In the genomic region with DNA sequence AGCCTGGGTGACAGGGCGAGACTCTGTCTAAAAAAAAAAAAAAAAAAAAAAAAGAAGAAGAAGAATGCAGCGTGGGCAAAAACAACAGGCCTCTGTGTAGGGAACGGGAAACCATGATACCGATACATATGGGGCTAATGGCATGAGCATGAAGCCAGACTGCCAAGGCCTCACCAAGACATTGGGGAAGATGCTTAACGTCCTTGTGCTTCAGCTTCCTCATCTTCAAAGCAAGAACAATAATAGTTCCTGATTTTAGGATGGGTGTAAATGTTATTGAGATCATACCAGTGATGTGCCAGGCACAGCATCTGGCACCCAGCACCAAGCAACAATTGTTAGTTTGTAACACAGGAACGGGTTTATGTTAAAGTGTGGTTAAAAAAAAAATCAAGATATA, we compare ENCODE assay signal across 15 cellular contexts. TPM values are rescaled to one million over a fixed set of nuclear protein-coding genes. Genes with fewer than 3 reads are reported as not detected.
DNase-seq lines count a peak whose midpoint lies in the region; ATAC-seq and TF ChIP-seq lines count a peak whose summit lies in the region.
"Had no signal": no experiment of that assay in that cellular context is flagged by ENCODE, and none has a peak within 500 bp of the region (broad histone marks: within the 10 kb centered on the region; RNA-seq: fewer than 3 reads in every experiment).

No MANE protein-coding gene starts in this region.

- H3K4me3 ChIP-seq in left ventricle myocardium inferior (no peak overlapping the region), lower lobe of right lung (no peak overlapping the region), gastrocnemius medialis (no peak overlapping the region), aorta (ENCODE audit: low read length in 2 of 2) (no peak overlapping the region), A673 (ENCODE audit: low read depth, low read length, poor library complexity, severe bottlenecking) (no peak overlapping the region)
- H3K4me3 ChIP-seq: A549, GM12878 had no signal

- H3K27ac ChIP-seq in left ventricle myocardium inferior (replicated peaks) (peak overlapping the region; percentile 92), lower lobe of right lung (peak overlapping the region; percentile 3), gastrocnemius medialis (peak overlapping the region; percentile 2 to 77 (median 76)), aorta (ENCODE audit: low read depth in 1 of 2, low read length in 2 of 2) (peak overlapping the region; percentile 36 to 53), A673 (ENCODE audit: low read depth, low read length, poor library complexity, severe bottlenecking) (no peak overlapping the region)
- H3K27ac ChIP-seq: A549 had no signal

- CTCF ChIA-PET in A673 (lab: Charles Lee), result no interaction called here

- peaks cover 98% of the 10 kb centered on the region for H3K4me1 ChIP-seq in left ventricle myocardium inferior
- peaks cover 62% of the 10 kb centered on the region for H3K4me1 ChIP-seq in lower lobe of right lung
- peaks cover 8 to 33% of the 10 kb centered on the region in 2 donors for H3K4me1 ChIP-seq in gastrocnemius medialis
- peaks cover 0 to 2% of the 10 kb centered on the region in 2 donors for H3K4me1 ChIP-seq in aorta (ENCODE audit: control insufficient read depth in 1 of 2, insufficient read depth in 2 of 2, low read length in 2 of 2)
- H3K4me1 ChIP-seq in A673 (ENCODE audit: insufficient read depth, low read length, poor library complexity, severe bottlenecking), result no peaks in the 10 kb centered on the region

- intact Hi-C loops in left ventricle myocardium inferior (cut with micrococcal nuclease) (loop anchor here (10.0 kb wide), 1 partner anchor 48 kb away; a partner anchor contains a TSS), left cardiac atrium (cut with DNase I) (loop anchor here in 1 of 2 donors (5.0 kb wide), 1 partner anchor 35 kb away; no protein-coding TSS in a partner anchor), lower lobe of right lung (cut with DNase I) (no loop called here), gastrocnemius medialis (cut with DNase I; ENCODE audit: low total_unique reads) (no loop called here), aorta (cut with DNase I) (no loop called here), A673 (cut with micrococcal nuclease; ENCODE audit: unreplicated experiment) (no loop called here)

- no TSS peak for BruUV-seq in A673 (replicated peaks; lab: Mats Ljungman, UMichigan)

- no peak for DNase-seq in left ventricle myocardium inferior
- DNase-seq in left cardiac atrium, result no peak
- no peak for DNase-seq in lower lobe of right lung
- no peak for DNase-seq in gastrocnemius medialis
- DNase-seq in aorta, result no peak
- no peak for DNase-seq in kidney glomerular epithelial cell (lab: John Stamatoyannopoulos, UW)
- no peak for DNase-seq in A673 (ENCODE audit: low spot score)
- DNase-seq: C1 segment of cervical spinal cord; GDM1; NCI-H187; NCI-H69; NK-92 treated with Interleukin-12 subunit alpha and Interleukin-12 subunit beta, amount 100 ng/mL, for 24 hours had no signal

- H3K27me3 ChIP-seq in left ventricle myocardium inferior (ENCODE audit: low read depth) (no peaks in the 10 kb centered on the region), lower lobe of right lung (ENCODE audit: low read depth) (no peaks in the 10 kb centered on the region), gastrocnemius medialis (no peaks in the 10 kb centered on the region), aorta (ENCODE audit: control insufficient read depth in 1 of 2, insufficient read depth in 2 of 2, low read length in 1 of 2) (no peaks in the 10 kb centered on the region), A673 (replicated peaks; ENCODE audit: insufficient read depth, low read depth, low read length, poor library complexity) (no peaks in the 10 kb centered on the region)

- peaks cover 29% of the 10 kb centered on the region for H3K36me3 ChIP-seq in left ventricle myocardium inferior
- peaks cover 7% of the 10 kb centered on the region for H3K36me3 ChIP-seq in lower lobe of right lung
- no peaks in the 10 kb centered on the region for H3K36me3 ChIP-seq in gastrocnemius medialis
- H3K36me3 ChIP-seq in aorta (ENCODE audit: control insufficient read depth in 1 of 2, insufficient read depth in 2 of 2, low read length in 1 of 2), result no peaks in the 10 kb centered on the region
- no peaks in the 10 kb centered on the region for H3K36me3 ChIP-seq in A673 (ENCODE audit: insufficient read depth, low read length, poor library complexity, severe bottlenecking)

- no peak for TF ChIP-seq CTCF in left ventricle myocardium inferior (IDR thresholded peaks at IDR 0.05; ENCODE audit: borderline replicate concordance)
- no peak for TF ChIP-seq CTCF in lower lobe of right lung (IDR thresholded peaks at IDR 0.05)
- no peak for TF ChIP-seq CTCF in gastrocnemius medialis (IDR thresholded peaks at IDR 0.05 in 4 of 5, conservative IDR thresholded peaks at IDR 0.05 in 1 of 5)
- TF ChIP-seq CTCF in A673 (conservative IDR thresholded peaks at IDR 0.05; ENCODE audit: low read depth, low read length), result no peak

- WGBS in aorta, 2 donors, result 25 to 40% methylated on average over 6 of the region's 6 CpGs

- H3K9me3 ChIP-seq in left ventricle myocardium inferior (replicated peaks) (no peaks in the 10 kb centered on the region), lower lobe of right lung (no peaks in the 10 kb centered on the region), gastrocnemius medialis (no peaks in the 10 kb centered on the region), aorta (ENCODE audit: control insufficient read depth, low read length) (no peaks in the 10 kb centered on the region), A673 (ENCODE audit: low read depth, low read length, poor library complexity, severe bottlenecking) (no peaks in the 10 kb centered on the region)
- H3K9me3 ChIP-seq: A549 had no signal

- ATAC-seq in left cardiac atrium (no peak), lower lobe of right lung (no peak), gastrocnemius medialis (no peak), aorta (ENCODE audit: low FRiP score) (no peak), GM21515 (IDR thresholded peaks at IDR 0.05; ENCODE audit: unreplicated experiment) (no peak)
- ATAC-seq: GM12878 had no signal

- in situ Hi-C loops in gastrocnemius medialis (cut with MboI; ENCODE audit: low sequenced_read_pairs in 4 of 4), result loop anchor here in 1 of 4 donors (5.0 kb wide), 1 partner anchor 45 kb away; no protein-coding TSS in a partner anchor

- POLR2A ChIA-PET in A673 (lab: Charles Lee; ENCODE audit: low non-redundant PET), result no interaction called here

- no peak for TF ChIP-seq POLR2A in gastrocnemius medialis (IDR thresholded peaks at IDR 0.05)

RNA-seq across cellular contexts. Expression of a gene that starts 51.4 kb away (rescaled TPM):
- total RNA-seq in left ventricle myocardium inferior (24.0 TPM), left cardiac atrium (10 to 100 TPM; 20.6 to 33.6 TPM), lower lobe of right lung (24.8 TPM), gastrocnemius medialis (10 to 100 TPM in 3 of 4 donors, 1 to 10 TPM in 1; 8.7 to 18.8 (median 15.1) TPM), aorta (10 to 100 TPM; 46.1 to 65.8 TPM), A673 (2021) (5.1 and 5.7 TPM in 2 replicates)
- 1 to 10 TPM; 1.9 to 3.5 TPM for polyA plus RNA-seq in aorta
